Comparison of ENCODE assay signal across 30 cellular contexts in genomic region chr19:19743176-19743575, GRCh38.
"Had no signal": no experiment of that assay in that cellular context is flagged by ENCODE, and none has a peak within 500 bp of the region (broad histone marks: within the 10 kb centered on the region; RNA-seq: fewer than 3 reads in every experiment).

No MANE protein-coding gene starts in this region.

- H3K9me3 ChIP-seq: adrenal gland, body of pancreas, esophagus muscularis mucosa, gastrocnemius medialis, heart left ventricle had no signal

- H3K4me1 ChIP-seq: adrenal gland, body of pancreas, esophagus muscularis mucosa, foreskin keratinocyte, gastrocnemius medialis, heart left ventricle had no signal

- H3K4me3 Mint-ChIP-seq: activated CD4-positive, alpha-beta T cell treated with anti-CD3 and anti-CD28 coated beads for 36 hours; activated CD8-positive, alpha-beta T cell treated with anti-CD3 and anti-CD28 coated beads for 36 hours; activated naive CD4-positive, alpha-beta T cell treated with anti-CD3 and anti-CD28 coated beads for 36 hours; activated naive CD4-positive, alpha-beta T cell treated with anti-CD3 and anti-CD28 coated beads, Interleukin-2, amount 50 U/mL, for 24 hours; activated naive CD8-positive, alpha-beta T cell treated with anti-CD3 and anti-CD28 coated beads for 36 hours; activated naive CD8-positive, alpha-beta T cell treated with anti-CD3 and anti-CD28 coated beads, Interleukin-2, amount 50 U/mL, for 24 hours; activated T-helper 1 cell treated with anti-CD3 and anti-CD28 coated beads, Interleukin-12 subunit alpha, Interleukin-12 subunit beta, Interleukin-2, Interleukin-4 antibody, amounts not matched to agents 30 ng/mL and 10 ng/mL and 1 ng/mL, durations not matched to agents 14 hours and 24 hours and 36 hours; effector memory CD8-positive, alpha-beta T cell had no signal

- DNase-seq: activated CD4-positive, alpha-beta T cell treated with anti-CD3 and anti-CD28 coated beads for 36 hours; activated CD4-positive, alpha-beta T cell treated with anti-CD3 and anti-CD28 coated beads, Interleukin-2, amount 50 U/mL, for 1 hour; activated CD4-positive, alpha-beta T cell treated with anti-CD3 and anti-CD28 coated beads, Interleukin-2, amount 50 U/mL, for 48 hours; activated CD4-positive, CD25-positive, alpha-beta regulatory T cell; activated CD4-positive, CD25-positive, alpha-beta regulatory T cell treated with anti-CD3 and anti-CD28 coated beads, Interleukin-2, amount 50 U/mL, for 72 hours; activated CD8-positive, alpha-beta memory T cell treated with anti-CD3 and anti-CD28 coated beads for 24 hours; activated CD8-positive, alpha-beta T cell treated with anti-CD3 and anti-CD28 coated beads for 36 hours; activated effector memory CD4-positive, alpha-beta T cell treated with anti-CD3 and anti-CD28 coated beads, Interleukin-2, amount 50 U/mL, for 16 hours; activated naive CD4-positive, alpha-beta T cell treated with anti-CD3 and anti-CD28 coated beads for 36 hours; activated naive CD8-positive, alpha-beta T cell treated with anti-CD3 and anti-CD28 coated beads for 36 hours; activated naive CD8-positive, alpha-beta T cell treated with anti-CD3 and anti-CD28 coated beads, Interleukin-2, amount 50 U/mL, for 24 hours; activated T-cell treated with anti-CD3 and anti-CD28 coated beads, Interleukin-2, amount 50 U/mL, for 48 hours; adrenal gland; amygdala; body of pancreas; caudate nucleus; cortex of kidney; dermis blood vessel endothelial cell; effector CD4-positive, alpha-beta T cell; effector memory CD8-positive, alpha-beta T cell; erythroblast; foreskin keratinocyte; gastrocnemius medialis; glutamatergic neuron; heart left ventricle; T-helper 2 cell had no signal

- H3K36me3 Mint-ChIP-seq: activated naive CD4-positive, alpha-beta T cell treated with anti-CD3 and anti-CD28 coated beads, Interleukin-2, amount 50 U/mL, for 24 hours; activated naive CD8-positive, alpha-beta T cell treated with anti-CD3 and anti-CD28 coated beads for 36 hours had no signal

- H3K27me3 Mint-ChIP-seq: activated CD4-positive, alpha-beta T cell treated with anti-CD3 and anti-CD28 coated beads for 36 hours; activated CD8-positive, alpha-beta T cell treated with anti-CD3 and anti-CD28 coated beads for 36 hours; activated naive CD4-positive, alpha-beta T cell treated with anti-CD3 and anti-CD28 coated beads, Interleukin-2, amount 50 U/mL, for 24 hours; activated naive CD8-positive, alpha-beta T cell treated with anti-CD3 and anti-CD28 coated beads for 36 hours; activated naive CD8-positive, alpha-beta T cell treated with anti-CD3 and anti-CD28 coated beads, Interleukin-2, amount 50 U/mL, for 24 hours; effector memory CD8-positive, alpha-beta T cell had no signal

- H3K9me3 Mint-ChIP-seq: activated CD8-positive, alpha-beta T cell treated with anti-CD3 and anti-CD28 coated beads for 36 hours; activated naive CD4-positive, alpha-beta T cell treated with anti-CD3 and anti-CD28 coated beads for 36 hours; activated naive CD4-positive, alpha-beta T cell treated with anti-CD3 and anti-CD28 coated beads, Interleukin-2, amount 50 U/mL, for 24 hours; activated naive CD8-positive, alpha-beta T cell treated with anti-CD3 and anti-CD28 coated beads for 36 hours; activated naive CD8-positive, alpha-beta T cell treated with anti-CD3 and anti-CD28 coated beads, Interleukin-2, amount 50 U/mL, for 24 hours; effector memory CD8-positive, alpha-beta T cell had no signal

- ATAC-seq: activated CD4-positive, alpha-beta T cell treated with anti-CD3 and anti-CD28 coated beads for 36 hours; activated CD8-positive, alpha-beta T cell treated with anti-CD3 and anti-CD28 coated beads for 36 hours; activated naive CD8-positive, alpha-beta T cell treated with anti-CD3 and anti-CD28 coated beads, Interleukin-2, amount 50 U/mL, for 24 hours; body of pancreas; effector memory CD8-positive, alpha-beta T cell; foreskin keratinocyte; gastrocnemius medialis; heart left ventricle had no signal

- H3K27me3 ChIP-seq: adrenal gland, body of pancreas, foreskin keratinocyte, gastrocnemius medialis had no signal

- H3K27ac Mint-ChIP-seq: activated CD4-positive, alpha-beta T cell treated with anti-CD3 and anti-CD28 coated beads for 36 hours; activated CD8-positive, alpha-beta T cell treated with anti-CD3 and anti-CD28 coated beads for 36 hours; activated naive CD4-positive, alpha-beta T cell treated with anti-CD3 and anti-CD28 coated beads for 36 hours; activated naive CD4-positive, alpha-beta T cell treated with anti-CD3 and anti-CD28 coated beads, Interleukin-2, amount 50 U/mL, for 24 hours; activated naive CD8-positive, alpha-beta T cell treated with anti-CD3 and anti-CD28 coated beads for 36 hours; activated naive CD8-positive, alpha-beta T cell treated with anti-CD3 and anti-CD28 coated beads, Interleukin-2, amount 50 U/mL, for 24 hours; activated T-helper 1 cell treated with anti-CD3 and anti-CD28 coated beads, Interleukin-12 subunit alpha, Interleukin-12 subunit beta, Interleukin-2, Interleukin-4 antibody, amounts not matched to agents 30 ng/mL and 10 ng/mL and 1 ng/mL, durations not matched to agents 14 hours and 24 hours and 36 hours; activated T-helper 2 cell treated with anti-CD3 and anti-CD28 coated beads, Interferon-gamma antibody, Interleukin-2, Interleukin-4, amounts not matched to agents 10 μg/mL and 5 μg/mL and 100 μg/mL, durations not matched to agents 14 hours and 24 hours and 36 hours; effector memory CD8-positive, alpha-beta T cell had no signal

- H3K36me3 ChIP-seq: adrenal gland, esophagus muscularis mucosa, gastrocnemius medialis, heart left ventricle had no signal

- H3K4me1 Mint-ChIP-seq: activated CD4-positive, alpha-beta T cell treated with anti-CD3 and anti-CD28 coated beads for 36 hours; activated naive CD4-positive, alpha-beta T cell treated with anti-CD3 and anti-CD28 coated beads, Interleukin-2, amount 50 U/mL, for 24 hours; activated naive CD8-positive, alpha-beta T cell treated with anti-CD3 and anti-CD28 coated beads for 36 hours; activated naive CD8-positive, alpha-beta T cell treated with anti-CD3 and anti-CD28 coated beads, Interleukin-2, amount 50 U/mL, for 24 hours had no signal

- H3K27ac ChIP-seq: adrenal gland, body of pancreas, esophagus muscularis mucosa, foreskin keratinocyte, gastrocnemius medialis, heart left ventricle had no signal

- H3K4me3 ChIP-seq: adrenal gland, body of pancreas, esophagus muscularis mucosa, gastrocnemius medialis, heart left ventricle had no signal
